Comparison of ENCODE assay signal across 1 cellular context in the genomic region with DNA sequence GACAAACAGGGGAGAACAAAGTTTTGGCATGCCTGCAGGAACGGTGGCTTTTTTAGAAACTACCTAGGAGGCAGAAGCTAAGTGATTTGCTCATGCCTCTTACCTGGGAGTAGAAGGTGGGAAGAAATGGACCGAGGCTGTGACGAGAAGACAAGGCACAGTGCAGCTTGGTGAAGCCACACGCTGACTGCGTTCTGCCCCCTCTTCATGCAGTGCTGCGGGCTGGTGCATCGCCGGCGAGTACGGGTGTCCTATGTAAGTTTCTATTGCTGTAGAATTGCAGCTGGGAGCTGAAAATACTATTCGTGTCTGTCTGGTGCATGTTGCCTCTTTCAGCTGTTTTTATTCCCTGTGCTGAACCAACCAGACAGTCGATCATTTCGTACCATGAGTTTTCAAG.
TF ChIP-seq lines count a peak whose summit lies in the region.

No MANE protein-coding gene starts in this region.

TF ChIP-seq in WTC11, 78 proteins besides CTCF, POLR2A, EP300 and RAD21 (continued from another document):
- no peak for TF ChIP-seq ZNF425 (CRISPR knock-in tag; conservative IDR thresholded peaks at IDR 0.05)
